Comparison of ENCODE assay signal across 2 cellular contexts in genomic region chr20:47250360-47250759, GRCh38.
TF ChIP-seq lines count a peak whose summit lies in the region.

No MANE protein-coding gene starts in this region.

TF ChIP-seq in GM23338, 12 proteins besides CTCF, POLR2A, EP300 and RAD21 (continued from another document):
- TF ChIP-seq ZNF462 (CRISPR knock-in tag; IDR thresholded peaks at IDR 0.05) (no peak), JUNB (IDR thresholded peaks at IDR 0.05; ENCODE audit: unreplicated experiment) (no peak), ZNF114 (CRISPR knock-in tag; IDR thresholded peaks at IDR 0.05) (no peak), EZH2 (IDR thresholded peaks at IDR 0.05; ENCODE audit: low read depth, unreplicated experiment) (no peak), REST (IDR thresholded peaks at IDR 0.05; ENCODE audit: unreplicated experiment) (no peak), EZH2phosphoT487 (IDR thresholded peaks at IDR 0.05; ENCODE audit: unreplicated experiment) (no peak), NANOG (IDR thresholded peaks at IDR 0.05; ENCODE audit: borderline replicate concordance) (no peak), POLR2AphosphoS5 (IDR thresholded peaks at IDR 0.05; ENCODE audit: low read depth) (no peak), ETS1 (IDR thresholded peaks at IDR 0.05) (no peak)

TF ChIP-seq in K562, 482 proteins besides CTCF, POLR2A, EP300 and RAD21 (continued from another document):
- TF ChIP-seq NCOR1 (IDR thresholded peaks at IDR 0.05) (no peak), ATF1 (CRISPR knock-in tag; IDR thresholded peaks at IDR 0.05) (no peak), ATF1 (tag; IDR thresholded peaks at IDR 0.05) (no peak), HNRNPL (IDR thresholded peaks at IDR 0.05; ENCODE audit: low read depth, low read length) (no peak), ELF2 (CRISPR knock-in tag; IDR thresholded peaks at IDR 0.05) (no peak), ZFP1 (CRISPR knock-in tag; IDR thresholded peaks at IDR 0.05) (no peak), MED1 (CRISPR knock-in tag; IDR thresholded peaks at IDR 0.05; ENCODE audit: borderline replicate concordance) (no peak), CREM (IDR thresholded peaks at IDR 0.05; ENCODE audit: low read depth) (no peak), KDM5B (IDR thresholded peaks at IDR 0.05; ENCODE audit: insufficient replicate concordance, low read depth, low read length) (no peak), CHCHD3 (CRISPR knock-in tag; IDR thresholded peaks at IDR 0.05) (no peak), ZBTB11 (CRISPR knock-in tag; IDR thresholded peaks at IDR 0.05) (peak in 1 of 3 experiments; percentile 11; a peak in 1 of 6 replicates), PTRF (tag; IDR thresholded peaks at IDR 0.05) (no peak)
